Comparison of ENCODE assay signal across 1 cellular context in the genomic region with DNA sequence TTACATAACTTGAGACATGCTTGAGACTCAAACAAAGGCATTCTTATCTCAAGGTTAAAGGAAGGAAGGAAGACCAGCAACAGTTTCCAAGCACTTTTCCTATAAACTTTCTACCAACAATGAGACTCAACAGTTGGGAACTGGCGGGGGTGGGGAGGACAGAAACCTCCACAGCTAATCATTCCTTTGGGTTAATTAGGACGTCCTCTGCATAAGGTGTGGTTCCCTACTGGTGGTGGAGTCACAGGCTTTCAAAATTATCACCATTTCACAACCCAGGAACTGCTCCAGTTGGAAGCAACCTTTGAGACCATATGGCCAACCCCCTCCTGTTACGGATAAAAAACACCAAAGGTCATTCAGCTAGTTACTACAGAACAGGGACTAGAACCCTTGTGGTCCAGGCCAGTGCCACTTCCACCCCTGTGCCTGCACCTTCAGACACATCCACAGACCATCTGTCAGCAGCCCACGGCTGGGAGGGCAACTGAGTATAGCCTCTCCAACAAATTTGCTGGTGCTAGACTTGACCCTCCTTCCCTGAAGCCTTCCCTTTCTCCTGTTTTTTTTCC.
A peak's percentile ranks its signal among the peaks of the same experiment; 100 is the strongest.
TF ChIP-seq lines count a peak whose summit lies in the region.

No MANE protein-coding gene starts in this region.

TF ChIP-seq in HepG2, 621 proteins besides CTCF, POLR2A, EP300 and RAD21 (continued from another document and continues in another):
- TF ChIP-seq HNF4G (IDR thresholded peaks at IDR 0.05; ENCODE audit: borderline replicate concordance, low read depth, low read length) (peak; percentile 100), HNF4G (CRISPR knock-in tag; IDR thresholded peaks at IDR 0.05; ENCODE audit: borderline replicate concordance, low read depth) (peak; percentile 97), HNRNPUL1 (IDR thresholded peaks at IDR 0.05; ENCODE audit: low read depth, low read length) (no peak), ZNF768 (CRISPR knock-in tag; IDR thresholded peaks at IDR 0.05) (no peak), NCOA1 (CRISPR knock-in tag; IDR thresholded peaks at IDR 0.05) (peak; percentile 87), ZNF615 (CRISPR knock-in tag; IDR thresholded peaks at IDR 0.05; ENCODE audit: borderline replicate concordance) (no peak; the same call in 1 of the 2 replicates), FOSL2 (CRISPR knock-in tag; IDR thresholded peaks at IDR 0.05) (peak; percentile 50; the same call in 1 of the 2 replicates), DBP (CRISPR knock-in tag; IDR thresholded peaks at IDR 0.05; ENCODE audit: not compliant biosample characterization) (no peak), MAFF (IDR thresholded peaks at IDR 0.05; ENCODE audit: low read depth, low read length) (no peak), CREM (IDR thresholded peaks at IDR 0.05) (peak; percentile 34; the same call in 1 of the 2 replicates), CREM (CRISPR knock-in tag; IDR thresholded peaks at IDR 0.05) (no peak), FOXK1 (CRISPR knock-in tag; IDR thresholded peaks at IDR 0.05; ENCODE audit: borderline replicate concordance, low read depth) (peak; percentile 48; the same call in 1 of the 2 replicates), ZMYM3 (CRISPR knock-in tag; IDR thresholded peaks at IDR 0.05) (peak; percentile 92; the same call in 1 of the 2 replicates), GTF2F1 (IDR thresholded peaks at IDR 0.05; ENCODE audit: low read length) (no peak), FOXA3 (CRISPR knock-in tag; IDR thresholded peaks at IDR 0.05) (peak; percentile 58), HDAC2 (CRISPR knock-in tag; IDR thresholded peaks at IDR 0.05) (peak; percentile 63), RELA (CRISPR knock-in tag; IDR thresholded peaks at IDR 0.05) (0 out of 2 replicates have a peak, but pooled peaks have one; percentile 29), GATA4 (IDR thresholded peaks at IDR 0.05; ENCODE audit: borderline replicate concordance, low read depth) (peak; percentile 56; the same call in 1 of the 2 replicates), NCOR1 (IDR thresholded peaks at IDR 0.05; ENCODE audit: borderline replicate concordance, low read length) (peak; percentile 89), FIP1L1 (IDR thresholded peaks at IDR 0.05; ENCODE audit: borderline replicate concordance, insufficient read depth, low read depth, low read length) (no peak), YEATS2 (CRISPR knock-in tag; IDR thresholded peaks at IDR 0.05; ENCODE audit: borderline replicate concordance) (no peak), ZNF552 (CRISPR knock-in tag; IDR thresholded peaks at IDR 0.05; ENCODE audit: borderline replicate concordance) (0 out of 2 replicates have a peak, but pooled peaks have one; percentile 61), ZBED4 (CRISPR knock-in tag; IDR thresholded peaks at IDR 0.05; ENCODE audit: borderline replicate concordance) (peak; percentile 53; the same call in 1 of the 2 replicates), ZNF331 (CRISPR knock-in tag; IDR thresholded peaks at IDR 0.05) (peak; percentile 78), NCOA2 (CRISPR knock-in tag; IDR thresholded peaks at IDR 0.05) (peak; percentile 70), POLR2AphosphoS2 (IDR thresholded peaks at IDR 0.05; ENCODE audit: low read depth, low read length) (no peak), ZNF761 (CRISPR knock-in tag; conservative IDR thresholded peaks at IDR 0.05) (no peak), CBX1 (IDR thresholded peaks at IDR 0.05; ENCODE audit: low read depth) (no peak), NR2F1 (CRISPR knock-in tag; IDR thresholded peaks at IDR 0.05) (peak; percentile 17 to 62; a peak in 2 of 4 replicates), HOXA3 (CRISPR knock-in tag; IDR thresholded peaks at IDR 0.05) (peak; percentile 68; the same call in 1 of the 2 replicates), MXD4 (CRISPR knock-in tag; IDR thresholded peaks at IDR 0.05) (no peak), ZNF275 (CRISPR knock-in tag; IDR thresholded peaks at IDR 0.05; ENCODE audit: borderline replicate concordance) (no peak), ZNF7 (CRISPR knock-in tag; IDR thresholded peaks at IDR 0.05) (no peak), RBAK (CRISPR knock-in tag; IDR thresholded peaks at IDR 0.05) (peak; percentile 53; the same call in 1 of the 2 replicates), ZNF724P (CRISPR knock-in tag; IDR thresholded peaks at IDR 0.05; ENCODE audit: borderline replicate concordance) (no peak), NFKB2 (CRISPR knock-in tag; IDR thresholded peaks at IDR 0.05; ENCODE audit: borderline replicate concordance) (no peak), NR3C1 (CRISPR knock-in tag; IDR thresholded peaks at IDR 0.05) (no peak), JDP2 (CRISPR knock-in tag; IDR thresholded peaks at IDR 0.05; ENCODE audit: borderline replicate concordance) (no peak), ONECUT2 (CRISPR knock-in tag; IDR thresholded peaks at IDR 0.05) (peak; percentile 47; the same call in 1 of the 2 replicates), MYPOP (CRISPR knock-in tag; IDR thresholded peaks at IDR 0.05) (no peak), THRA (CRISPR knock-in tag; IDR thresholded peaks at IDR 0.05; ENCODE audit: borderline replicate concordance) (peak; percentile 79), MYC (CRISPR knock-in tag; IDR thresholded peaks at IDR 0.05; ENCODE audit: borderline replicate concordance) (peak; percentile 57; the same call in 1 of the 2 replicates), ZNF790 (CRISPR knock-in tag; IDR thresholded peaks at IDR 0.05; ENCODE audit: borderline replicate concordance) (no peak), ISL2 (CRISPR knock-in tag; IDR thresholded peaks at IDR 0.05) (peak; percentile 50; the same call in 1 of the 2 replicates), FLYWCH1 (CRISPR knock-in tag; IDR thresholded peaks at IDR 0.05) (no peak)
- TF ChIP-seq, protein P1, sequence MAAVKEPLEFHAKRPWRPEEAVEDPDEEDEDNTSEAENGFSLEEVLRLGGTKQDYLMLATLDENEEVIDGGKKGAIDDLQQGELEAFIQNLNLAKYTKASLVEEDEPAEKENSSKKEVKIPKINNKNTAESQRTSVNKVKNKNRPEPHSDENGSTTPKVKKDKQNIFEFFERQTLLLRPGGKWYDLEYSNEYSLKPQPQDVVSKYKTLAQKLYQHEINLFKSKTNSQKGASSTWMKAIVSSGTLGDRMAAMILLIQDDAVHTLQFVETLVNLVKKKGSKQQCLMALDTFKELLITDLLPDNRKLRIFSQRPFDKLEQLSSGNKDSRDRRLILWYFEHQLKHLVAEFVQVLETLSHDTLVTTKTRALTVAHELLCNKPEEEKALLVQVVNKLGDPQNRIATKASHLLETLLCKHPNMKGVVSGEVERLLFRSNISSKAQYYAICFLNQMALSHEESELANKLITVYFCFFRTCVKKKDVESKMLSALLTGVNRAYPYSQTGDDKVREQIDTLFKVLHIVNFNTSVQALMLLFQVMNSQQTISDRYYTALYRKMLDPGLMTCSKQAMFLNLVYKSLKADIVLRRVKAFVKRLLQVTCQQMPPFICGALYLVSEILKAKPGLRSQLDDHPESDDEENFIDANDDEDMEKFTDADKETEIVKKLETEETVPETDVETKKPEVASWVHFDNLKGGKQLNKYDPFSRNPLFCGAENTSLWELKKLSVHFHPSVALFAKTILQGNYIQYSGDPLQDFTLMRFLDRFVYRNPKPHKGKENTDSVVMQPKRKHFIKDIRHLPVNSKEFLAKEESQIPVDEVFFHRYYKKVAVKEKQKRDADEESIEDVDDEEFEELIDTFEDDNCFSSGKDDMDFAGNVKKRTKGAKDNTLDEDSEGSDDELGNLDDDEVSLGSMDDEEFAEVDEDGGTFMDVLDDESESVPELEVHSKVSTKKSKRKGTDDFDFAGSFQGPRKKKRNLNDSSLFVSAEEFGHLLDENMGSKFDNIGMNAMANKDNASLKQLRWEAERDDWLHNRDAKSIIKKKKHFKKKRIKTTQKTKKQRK (IDR thresholded peaks at IDR 0.05; ENCODE audit: low read length): no peak
- TF ChIP-seq, protein P2, sequence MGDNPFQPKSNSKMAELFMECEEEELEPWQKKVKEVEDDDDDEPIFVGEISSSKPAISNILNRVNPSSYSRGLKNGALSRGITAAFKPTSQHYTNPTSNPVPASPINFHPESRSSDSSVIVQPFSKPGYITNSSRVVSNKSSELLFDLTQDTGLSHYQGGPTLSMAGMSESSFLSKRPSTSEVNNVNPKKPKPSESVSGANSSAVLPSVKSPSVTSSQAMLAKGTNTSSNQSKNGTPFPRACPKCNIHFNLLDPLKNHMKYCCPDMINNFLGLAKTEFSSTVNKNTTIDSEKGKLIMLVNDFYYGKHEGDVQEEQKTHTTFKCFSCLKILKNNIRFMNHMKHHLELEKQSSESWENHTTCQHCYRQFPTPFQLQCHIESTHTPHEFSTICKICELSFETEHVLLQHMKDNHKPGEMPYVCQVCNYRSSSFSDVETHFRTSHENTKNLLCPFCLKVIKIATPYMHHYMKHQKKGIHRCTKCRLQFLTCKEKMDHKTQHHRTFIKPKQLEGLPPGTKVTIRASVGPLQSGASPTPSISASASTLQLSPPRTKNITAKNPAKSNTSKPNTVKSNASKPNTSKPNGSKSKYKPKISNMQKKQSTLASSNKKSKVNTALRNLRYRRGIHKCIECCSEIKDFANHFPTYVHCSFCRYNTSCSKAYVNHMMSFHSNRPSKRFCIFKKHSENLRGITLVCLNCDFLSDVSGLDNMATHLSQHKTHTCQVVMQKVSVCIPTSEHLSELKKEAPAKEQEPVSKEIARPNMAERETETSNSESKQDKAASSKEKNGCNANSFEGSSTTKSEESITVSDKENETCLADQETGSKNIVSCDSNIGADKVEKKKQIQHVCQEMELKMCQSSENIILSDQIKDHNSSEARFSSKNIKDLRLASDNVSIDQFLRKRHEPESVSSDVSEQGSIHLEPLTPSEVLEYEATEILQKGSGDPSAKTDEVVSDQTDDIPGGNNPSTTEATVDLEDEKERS (CRISPR knock-in tag; IDR thresholded peaks at IDR 0.05): peak; percentile 83; the same call in 1 of the 2 replicates
- TF ChIP-seq, protein P3, sequence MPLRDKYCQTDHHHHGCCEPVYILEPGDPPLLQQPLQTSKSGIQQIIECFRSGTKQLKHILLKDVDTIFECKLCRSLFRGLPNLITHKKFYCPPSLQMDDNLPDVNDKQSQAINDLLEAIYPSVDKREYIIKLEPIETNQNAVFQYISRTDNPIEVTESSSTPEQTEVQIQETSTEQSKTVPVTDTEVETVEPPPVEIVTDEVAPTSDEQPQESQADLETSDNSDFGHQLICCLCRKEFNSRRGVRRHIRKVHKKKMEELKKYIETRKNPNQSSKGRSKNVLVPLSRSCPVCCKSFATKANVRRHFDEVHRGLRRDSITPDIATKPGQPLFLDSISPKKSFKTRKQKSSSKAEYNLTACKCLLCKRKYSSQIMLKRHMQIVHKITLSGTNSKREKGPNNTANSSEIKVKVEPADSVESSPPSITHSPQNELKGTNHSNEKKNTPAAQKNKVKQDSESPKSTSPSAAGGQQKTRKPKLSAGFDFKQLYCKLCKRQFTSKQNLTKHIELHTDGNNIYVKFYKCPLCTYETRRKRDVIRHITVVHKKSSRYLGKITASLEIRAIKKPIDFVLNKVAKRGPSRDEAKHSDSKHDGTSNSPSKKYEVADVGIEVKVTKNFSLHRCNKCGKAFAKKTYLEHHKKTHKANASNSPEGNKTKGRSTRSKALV (CRISPR knock-in tag; IDR thresholded peaks at IDR 0.05): no peak
